Comparison of ENCODE assay signal across 19 cellular contexts in the genomic region with DNA sequence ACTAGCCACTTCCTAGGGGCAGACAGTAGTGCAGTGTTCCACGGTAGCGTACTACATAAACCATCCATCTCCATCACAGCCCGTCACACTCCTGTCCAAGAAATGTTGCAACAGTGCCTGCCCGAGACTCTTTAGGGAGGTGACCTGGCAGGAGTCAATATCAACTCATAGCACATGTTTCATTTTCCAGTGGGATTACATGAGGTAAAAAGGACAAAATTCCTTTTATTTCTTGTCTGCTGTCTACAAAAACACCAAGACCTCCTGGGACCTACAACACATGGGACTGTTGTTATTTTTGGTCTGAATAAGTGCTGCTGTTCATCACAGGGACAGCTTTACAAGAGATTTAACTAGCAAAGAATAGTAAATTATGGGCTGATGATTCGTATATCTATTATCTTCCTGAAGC.
DNase-seq lines count a peak whose midpoint lies in the region; ATAC-seq, FAIRE-seq and TF ChIP-seq lines count a peak whose summit lies in the region.
"Had no signal": no experiment of that assay in that cellular context is flagged by ENCODE, and none has a peak within 500 bp of the region (broad histone marks: within the 10 kb centered on the region; RNA-seq: fewer than 3 reads in every experiment).

No MANE protein-coding gene starts in this region.

- H3K9me3 Mint-ChIP-seq in chondrocyte (ENCODE audit: low read depth) = no peaks in the 10 kb centered on the region
- H3K9me3 Mint-ChIP-seq: activated naive CD4-positive, alpha-beta T cell treated with anti-CD3 and anti-CD28 coated beads, Interleukin-2, amount 50 U/mL, for 72 hours had no signal

- peaks cover 9% of the 10 kb centered on the region for H3K36me3 Mint-ChIP-seq in chondrocyte (ENCODE audit: low read depth)

- no peaks in the 10 kb centered on the region for H3K27me3 ChIP-seq in thoracic aorta (replicated peaks; ENCODE audit: insufficient read depth)
- H3K27me3 ChIP-seq: spleen had no signal

- H3K4me3 Mint-ChIP-seq in chondrocyte (ENCODE audit: unreplicated experiment) = peak overlapping the region; percentile 29

- no peak overlapping the region for H3K27ac ChIP-seq in thoracic aorta
- H3K27ac ChIP-seq: SK-N-MC, spleen had no signal

- FAIRE-seq in GM12892 (lab: Jason Lieb, UNC) = no peak

- H3K36me3 ChIP-seq in thoracic aorta = no peaks in the 10 kb centered on the region

- H3K27me3 Mint-ChIP-seq in chondrocyte (ENCODE audit: low read depth) = no peaks in the 10 kb centered on the region

- peaks cover 8 to 30% of the 10 kb centered on the region in 2 donors for H3K4me1 ChIP-seq in thoracic aorta (ENCODE audit: control insufficient read depth in 1 of 2, low read depth in 2 of 2)
- H3K4me1 ChIP-seq: spleen had no signal

- peak overlapping the region; percentile 83 for H3K27ac Mint-ChIP-seq in chondrocyte (ENCODE audit: unreplicated experiment)
- H3K27ac Mint-ChIP-seq: activated naive CD4-positive, alpha-beta T cell treated with anti-CD3 and anti-CD28 coated beads, Interleukin-2, amount 50 U/mL, for 72 hours had no signal

- no peak overlapping the region for H3K4me3 ChIP-seq in thoracic aorta
- H3K4me3 ChIP-seq: SK-N-MC, spleen had no signal

- H3K9me3 ChIP-seq in thoracic aorta = no peaks in the 10 kb centered on the region

- no peak for TF ChIP-seq POLR2A in GM12892 (IDR thresholded peaks at IDR 0.05; ENCODE audit: low read depth, low read length)

- H3K4me1 Mint-ChIP-seq in chondrocyte (ENCODE audit: low read depth) = peaks cover 50% of the 10 kb centered on the region

- ATAC-seq in left lobe of liver = peak; percentile 84
- ATAC-seq in thoracic aorta (ENCODE audit: insufficient number of reproducible peaks, low FRiP score, low read depth) = peak; percentile 43
- no peak for ATAC-seq in HG03342 (IDR thresholded peaks at IDR 0.05; ENCODE audit: unreplicated experiment)
- ATAC-seq: activated naive CD4-positive, alpha-beta T cell treated with anti-CD3 and anti-CD28 coated beads, Interleukin-2, amount 50 U/mL, for 72 hours had no signal

- TF ChIP-seq CTCF in chondrocyte (IDR thresholded peaks at IDR 0.05) (no peak), thoracic aorta (IDR thresholded peaks at IDR 0.05) (no peak)

- peak; percentile 29 for DNase-seq in H4 (ENCODE audit: low spot score)
- DNase-seq in chondrocyte (ENCODE audit: low spot score) = no peak
- no peak for DNase-seq in left lobe of liver (ENCODE audit: low spot score)
- DNase-seq in thoracic aorta (ENCODE audit: low spot score) = peak; percentile 7
- no peak for DNase-seq in NCI-H510A (lab: John Stamatoyannopoulos, UW)
- DNase-seq in pons (ENCODE audit: low spot score) = no peak
- DNase-seq in GM12892 (ENCODE audit: insufficient read length) = no peak
- DNase-seq: activated CD4-positive, alpha-beta T cell treated with anti-CD3 and anti-CD28 coated beads, Interleukin-2, amount 50 U/mL, for 4 hours; activated T-cell treated with anti-CD3 and anti-CD28 coated beads, Interleukin-2, amount 50 U/mL, for 1 hour; effector CD8-positive, alpha-beta T cell; foreskin melanocyte; mesendoderm; NCI-H1694; NCI-H446 treated with DMSO at 0.1 percent for 48 hours; spleen; stimulated activated naive CD4-positive, alpha-beta T cell treated with Interleukin-2 at 50 U/mL for 16 hours had no signal

Comparison
In these comparisons a context has a peak if more than half of its experiments do, and no peak if none do; other contexts are left out.
1. DNase-seq: peak in H4 (single experiment) and thoracic aorta (single experiment); none in chondrocyte (single experiment), left lobe of liver (single experiment), NCI-H510A (single experiment), pons (single experiment) and GM12892 (single experiment).